Comparison of ENCODE assay signal across 1 cellular context in genomic region chr9:135968083-135968476, GRCh38.
TF ChIP-seq lines count a peak whose summit lies in the region.

No MANE protein-coding gene starts in this region.

TF ChIP-seq in K562, 482 proteins besides CTCF, POLR2A, EP300 and RAD21 (continued from another document):
- TF ChIP-seq, protein P1, sequence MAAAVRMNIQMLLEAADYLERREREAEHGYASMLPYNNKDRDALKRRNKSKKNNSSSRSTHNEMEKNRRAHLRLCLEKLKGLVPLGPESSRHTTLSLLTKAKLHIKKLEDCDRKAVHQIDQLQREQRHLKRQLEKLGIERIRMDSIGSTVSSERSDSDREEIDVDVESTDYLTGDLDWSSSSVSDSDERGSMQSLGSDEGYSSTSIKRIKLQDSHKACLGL (CRISPR knock-in tag; IDR thresholded peaks at IDR 0.05; ENCODE audit: borderline replicate concordance, poor library complexity, severe bottlenecking): no peak
- TF ChIP-seq, protein P2, sequence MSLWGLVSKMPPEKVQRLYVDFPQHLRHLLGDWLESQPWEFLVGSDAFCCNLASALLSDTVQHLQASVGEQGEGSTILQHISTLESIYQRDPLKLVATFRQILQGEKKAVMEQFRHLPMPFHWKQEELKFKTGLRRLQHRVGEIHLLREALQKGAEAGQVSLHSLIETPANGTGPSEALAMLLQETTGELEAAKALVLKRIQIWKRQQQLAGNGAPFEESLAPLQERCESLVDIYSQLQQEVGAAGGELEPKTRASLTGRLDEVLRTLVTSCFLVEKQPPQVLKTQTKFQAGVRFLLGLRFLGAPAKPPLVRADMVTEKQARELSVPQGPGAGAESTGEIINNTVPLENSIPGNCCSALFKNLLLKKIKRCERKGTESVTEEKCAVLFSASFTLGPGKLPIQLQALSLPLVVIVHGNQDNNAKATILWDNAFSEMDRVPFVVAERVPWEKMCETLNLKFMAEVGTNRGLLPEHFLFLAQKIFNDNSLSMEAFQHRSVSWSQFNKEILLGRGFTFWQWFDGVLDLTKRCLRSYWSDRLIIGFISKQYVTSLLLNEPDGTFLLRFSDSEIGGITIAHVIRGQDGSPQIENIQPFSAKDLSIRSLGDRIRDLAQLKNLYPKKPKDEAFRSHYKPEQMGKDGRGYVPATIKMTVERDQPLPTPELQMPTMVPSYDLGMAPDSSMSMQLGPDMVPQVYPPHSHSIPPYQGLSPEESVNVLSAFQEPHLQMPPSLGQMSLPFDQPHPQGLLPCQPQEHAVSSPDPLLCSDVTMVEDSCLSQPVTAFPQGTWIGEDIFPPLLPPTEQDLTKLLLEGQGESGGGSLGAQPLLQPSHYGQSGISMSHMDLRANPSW (CRISPR knock-in tag; IDR thresholded peaks at IDR 0.05): no peak
- no peak for TF ChIP-seq MAFK (IDR thresholded peaks at IDR 0.05; ENCODE audit: low read length)
- TF ChIP-seq KAT8 (IDR thresholded peaks at IDR 0.05; ENCODE audit: low read depth): no peak
- no peak for TF ChIP-seq THRB (CRISPR knock-in tag; conservative IDR thresholded peaks at IDR 0.05)
- no peak for TF ChIP-seq HLTF (IDR thresholded peaks at IDR 0.05)
- TF ChIP-seq FOXP1 (CRISPR knock-in tag; IDR thresholded peaks at IDR 0.05): 0 out of 2 replicates have a peak, but pooled peaks have one; percentile 6
- 0 out of 2 replicates have a peak, but pooled peaks have one; percentile 1 for TF ChIP-seq CBX5 (IDR thresholded peaks at IDR 0.05; ENCODE audit: borderline replicate concordance, low read depth)
- TF ChIP-seq CEBPB (tag; IDR thresholded peaks at IDR 0.05): no peak
- no peak for TF ChIP-seq SIX5 (IDR thresholded peaks at IDR 0.05; ENCODE audit: borderline replicate concordance in 1 of 2, insufficient read depth in 1 of 2, low read depth in 1 of 2, low read length in 2 of 2)
- TF ChIP-seq ZNF197 (CRISPR knock-in tag; IDR thresholded peaks at IDR 0.05; ENCODE audit: low read depth): no peak
- TF ChIP-seq ETS2 (tag; IDR thresholded peaks at IDR 0.05; ENCODE audit: borderline replicate concordance, poor library complexity, severe bottlenecking): no peak
- TF ChIP-seq C11orf30 (IDR thresholded peaks at IDR 0.05; ENCODE audit: low read depth): no peak
- TF ChIP-seq CBX8 (IDR thresholded peaks at IDR 0.05; ENCODE audit: borderline replicate concordance, extremely low read depth, low read depth, low read length, poor library complexity, severe bottlenecking): no peak
